10 cellular contexts compared by ENCODE assay signal in the genomic region with DNA sequence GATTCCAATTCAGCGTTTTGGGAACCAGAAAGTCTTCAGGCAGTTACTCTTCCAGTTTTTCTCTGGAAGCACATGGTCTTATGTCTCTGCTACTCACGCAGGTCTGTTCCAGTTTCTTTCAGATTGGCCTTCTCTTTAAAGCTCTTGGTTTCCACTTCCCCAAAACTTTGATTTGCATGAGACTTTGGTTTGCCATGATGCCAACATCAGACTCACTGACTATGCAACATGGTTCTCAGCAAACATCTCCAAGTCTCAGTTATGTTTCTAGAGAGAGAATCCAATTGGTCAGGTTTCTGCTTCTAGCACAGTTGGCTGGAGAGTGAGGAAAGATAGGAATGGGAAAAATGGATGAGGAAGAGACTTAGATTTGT. TPM values are rescaled to one million over a fixed set of nuclear protein-coding genes. Genes with fewer than 3 reads are reported as not detected.
A peak's percentile ranks its signal among the peaks of the same experiment; 100 is the strongest.
DNase-seq lines count a peak whose midpoint lies in the region; ATAC-seq and TF ChIP-seq lines count a peak whose summit lies in the region.
"Had no signal": no experiment of that assay in that cellular context is flagged by ENCODE, and none has a peak within 500 bp of the region (broad histone marks: within the 10 kb centered on the region; RNA-seq: fewer than 3 reads in every experiment).

No MANE protein-coding gene starts in this region.

- H3K9me3 ChIP-seq in suprapubic skin (no peaks in the 10 kb centered on the region), PC-9 (ENCODE audit: insufficient read depth, low read depth) (no peaks in the 10 kb centered on the region)
- H3K9me3 ChIP-seq: colonic mucosa, left ventricle myocardium inferior had no signal

- no peak for DNase-seq in stimulated activated naive CD8-positive, alpha-beta T cell treated with anti-CD3 and anti-CD28 coated beads, Interleukin-15, Interleukin-2, amounts not matched to agents 100 U/mL and 50 U/mL, for 24 hours
- DNase-seq in RPMI8226 (peak; percentile 81), suprapubic skin (ENCODE audit: low spot score in 2 of 2) (no peak), PC-9 (no peak), ACHN (no peak)
- no peak for DNase-seq in stimulated activated naive CD8-positive, alpha-beta T cell treated with anti-CD3 and anti-CD28 coated beads, Interleukin-15, amount 100 ng/mL, for 72 hours
- DNase-seq: colonic mucosa, left ventricle myocardium inferior had no signal

- intact Hi-C loops in PC-9 (cut with micrococcal nuclease; ENCODE audit: unreplicated experiment), result no loop called here

- no peaks in the 10 kb centered on the region for H3K27me3 ChIP-seq in suprapubic skin
- no peaks in the 10 kb centered on the region for H3K27me3 ChIP-seq in PC-9 (ENCODE audit: insufficient read depth, low read depth)
- H3K27me3 ChIP-seq: colonic mucosa had no signal

- H3K4me1 ChIP-seq in suprapubic skin (peaks cover 43% of the 10 kb centered on the region), PC-9 (replicated peaks; ENCODE audit: insufficient read depth) (0 out of 2 replicates have a peak, but pooled peaks cover 11% of the 10 kb centered on the region)

- H3K36me3 Mint-ChIP-seq in stimulated activated naive CD8-positive, alpha-beta T cell treated with anti-CD3 and anti-CD28 coated beads, Interleukin-15, Interleukin-2, amounts not matched to agents 100 ng/mL and 50 ng/mL, for 24 hours (ENCODE audit: low read depth), result peaks cover 56% of the 10 kb centered on the region

- H3K36me3 ChIP-seq in suprapubic skin (no peaks in the 10 kb centered on the region), PC-9 (ENCODE audit: low read depth) (no peaks in the 10 kb centered on the region)
- H3K36me3 ChIP-seq: colonic mucosa, left ventricle myocardium inferior had no signal

- TF ChIP-seq EP300 in suprapubic skin (IDR thresholded peaks at IDR 0.05), result no peak

- no peak overlapping the region for H3K4me3 ChIP-seq in suprapubic skin
- H3K4me3 ChIP-seq in PC-9, result no peak overlapping the region
- H3K4me3 ChIP-seq: colonic mucosa, left ventricle myocardium inferior had no signal

- no peak for TF ChIP-seq CTCF in suprapubic skin (IDR thresholded peaks at IDR 0.05)
- no peak for TF ChIP-seq CTCF in PC-9 (conservative IDR thresholded peaks at IDR 0.05)

- POLR2A ChIA-PET in PC-9 (lab: Charles Lee; ENCODE audit: unreplicated experiment), result no interaction called here

- CTCF ChIA-PET in PC-9 (lab: Charles Lee), result no interaction called here

- no peaks in the 10 kb centered on the region for H3F3A ChIP-seq in PC-9 (ENCODE audit: insufficient read depth, low read depth)

- peak overlapping the region; percentile 99 for H3K4me3 Mint-ChIP-seq in stimulated activated naive CD8-positive, alpha-beta T cell treated with anti-CD3 and anti-CD28 coated beads, Interleukin-15, Interleukin-2, amounts not matched to agents 100 ng/mL and 50 ng/mL, for 24 hours
- H3K4me3 Mint-ChIP-seq in stimulated activated naive CD8-positive, alpha-beta T cell treated with anti-CD3 and anti-CD28 coated beads, Interleukin-15, amount 100 ng/mL, for 72 hours, result peak overlapping the region; percentile 24 to 74

- no peaks in the 10 kb centered on the region for H3K27me3 Mint-ChIP-seq in stimulated activated naive CD8-positive, alpha-beta T cell treated with anti-CD3 and anti-CD28 coated beads, Interleukin-15, Interleukin-2, amounts not matched to agents 100 ng/mL and 50 ng/mL, for 24 hours
- H3K27me3 Mint-ChIP-seq in stimulated activated naive CD8-positive, alpha-beta T cell treated with anti-CD3 and anti-CD28 coated beads, Interleukin-15, amount 100 ng/mL, for 72 hours, result no peaks in the 10 kb centered on the region

- H3K27ac Mint-ChIP-seq in stimulated activated naive CD8-positive, alpha-beta T cell treated with anti-CD3 and anti-CD28 coated beads, Interleukin-15, Interleukin-2, amounts not matched to agents 100 ng/mL and 50 ng/mL, for 24 hours, result peak overlapping the region; percentile 92
- H3K27ac Mint-ChIP-seq in stimulated activated naive CD8-positive, alpha-beta T cell treated with anti-CD3 and anti-CD28 coated beads, Interleukin-15, amount 100 ng/mL, for 72 hours, result peak overlapping the region in 1 of 2 donors; percentile 1

- 53% methylated on average over 2 of the region's 2 CpGs for WGBS in suprapubic skin

- peaks cover 55% of the 10 kb centered on the region for H3K4me1 Mint-ChIP-seq in stimulated activated naive CD8-positive, alpha-beta T cell treated with anti-CD3 and anti-CD28 coated beads, Interleukin-15, Interleukin-2, amounts not matched to agents 100 ng/mL and 50 ng/mL, for 24 hours (ENCODE audit: low read depth)
- H3K4me1 Mint-ChIP-seq in stimulated activated naive CD8-positive, alpha-beta T cell treated with anti-CD3 and anti-CD28 coated beads, Interleukin-15, amount 100 ng/mL, for 72 hours, result peaks cover 66% of the 10 kb centered on the region

- in situ Hi-C loops in ACHN (cut with HindIII; ENCODE audit: low pct_ligation_motif_present, low pct_unique_long_range_greater_than_20kb, low sequenced_read_pairs), result no loop called here

- TF ChIP-seq POLR2A in suprapubic skin (IDR thresholded peaks at IDR 0.05), result no peak

- no TSS peak for BruUV-seq in PC-9 (replicated peaks; lab: Mats Ljungman, UMichigan)

- H3K4me2 ChIP-seq in PC-9, result no peak overlapping the region

- peaks cover 19% of the 10 kb centered on the region; the same call in 1 of the 2 replicates for H3K79me2 ChIP-seq in PC-9 (ENCODE audit: low read depth)

- H4K20me1 ChIP-seq in PC-9 (ENCODE audit: insufficient read depth), result no peaks in the 10 kb centered on the region

- H3K27ac ChIP-seq in suprapubic skin (no peak overlapping the region), PC-9 (no peak overlapping the region)
- H3K27ac ChIP-seq: colonic mucosa, left ventricle myocardium inferior had no signal

- H2AFZ ChIP-seq in PC-9, result no peak overlapping the region

- no peak for ATAC-seq in stimulated activated naive CD8-positive, alpha-beta T cell treated with anti-CD3 and anti-CD28 coated beads, Interleukin-15, Interleukin-2, amounts not matched to agents 100 U/mL and 50 U/mL, for 24 hours
- ATAC-seq in HG02763 (IDR thresholded peaks at IDR 0.05; ENCODE audit: unreplicated experiment), result peak; percentile 29
- ATAC-seq in stimulated activated naive CD8-positive, alpha-beta T cell treated with anti-CD3 and anti-CD28 coated beads, Interleukin-15, amount 100 ng/mL, for 72 hours, result no peak

- peaks cover 10% of the 10 kb centered on the region for H3K9me3 Mint-ChIP-seq in stimulated activated naive CD8-positive, alpha-beta T cell treated with anti-CD3 and anti-CD28 coated beads, Interleukin-15, Interleukin-2, amounts not matched to agents 100 ng/mL and 50 ng/mL, for 24 hours
- H3K9me3 Mint-ChIP-seq in stimulated activated naive CD8-positive, alpha-beta T cell treated with anti-CD3 and anti-CD28 coated beads, Interleukin-15, amount 100 ng/mL, for 72 hours, result peaks cover 7 to 9% of the 10 kb centered on the region in 2 donors

- H3K9me2 ChIP-seq in PC-9 (ENCODE audit: insufficient read depth), result no peaks in the 10 kb centered on the region

RNA-seq across cellular contexts. Expression of a gene that starts 3.1 kb away (rescaled TPM):
- 10 to 100 TPM; 15.8 to 34.4 (median 20.7) TPM for total RNA-seq in suprapubic skin
- total RNA-seq in PC-9 (2021), result 13.2 and 15.9 TPM in 2 replicates
